Comparison of ENCODE assay signal across 12 cellular contexts in the genomic region with DNA sequence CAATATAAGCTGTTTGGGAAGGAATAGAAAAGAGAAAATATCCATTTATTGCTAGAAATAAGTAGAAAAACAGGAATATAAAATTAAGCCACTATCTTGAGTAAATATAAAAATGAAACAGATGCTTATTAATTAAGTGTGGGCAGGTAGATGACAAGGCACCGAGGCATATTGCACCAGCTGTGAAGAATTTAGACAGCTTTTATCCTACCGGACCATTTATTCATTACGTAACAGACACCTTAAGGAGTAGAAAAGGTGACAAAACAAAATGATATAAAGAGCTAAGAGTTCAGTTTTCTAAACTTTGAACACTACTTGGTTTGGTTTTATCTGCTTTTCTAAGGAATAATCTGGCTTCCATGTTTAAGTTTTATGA.
DNase-seq lines count a peak whose midpoint lies in the region; ATAC-seq and TF ChIP-seq lines count a peak whose summit lies in the region.
"Had no signal": no experiment of that assay in that cellular context is flagged by ENCODE, and none has a peak within 500 bp of the region (broad histone marks: within the 10 kb centered on the region; RNA-seq: fewer than 3 reads in every experiment).

No MANE protein-coding gene starts in this region.

- intact Hi-C loops in body of pancreas (cut with DNase I), result no loop called here

- TF ChIP-seq CTCF in GM06990 (IDR thresholded peaks at IDR 0.05; ENCODE audit: insufficient read depth, low read length, poor library complexity, severe bottlenecking) (no peak), choroid plexus epithelial cell (conservative IDR thresholded peaks at IDR 0.05; ENCODE audit: low read depth, low read length) (no peak), nephron progenitor cell (IDR thresholded peaks at IDR 0.05) (no peak), body of pancreas (IDR thresholded peaks at IDR 0.05) (no peak), GM10248 (IDR thresholded peaks at IDR 0.05; ENCODE audit: control extremely low read depth, extremely low read depth, low read depth, missing control alignments) (no peak)

- H3K4me3 ChIP-seq in GM06990 (replicated peaks; ENCODE audit: low read depth, low read length) (peak overlapping the region; percentile 22; the same call in 1 of the 2 replicates), choroid plexus epithelial cell (ENCODE audit: low read depth, low read length) (peak overlapping the region; percentile 35), body of pancreas (no peak overlapping the region)

- WGBS in body of pancreas, 2 donors, result 36 to 53% methylated on average over 3 of the region's 3 CpGs

- no peaks in the 10 kb centered on the region for H3K27me3 Mint-ChIP-seq in nephron progenitor cell (ENCODE audit: low read depth, poor library complexity)

- H3K27ac Mint-ChIP-seq in nephron progenitor cell, result no peak overlapping the region
- H3K27ac Mint-ChIP-seq: CD8-positive, alpha-beta T cell had no signal

- H3K9me3 Mint-ChIP-seq in nephron progenitor cell, result no peaks in the 10 kb centered on the region

- H3K27me3 ChIP-seq in GM06990 (replicated peaks; ENCODE audit: control insufficient read depth, insufficient read depth, low read length) (no peaks in the 10 kb centered on the region), body of pancreas (no peaks in the 10 kb centered on the region)

- H3K4me3 Mint-ChIP-seq in nephron progenitor cell, result peak overlapping the region; percentile 83
- H3K4me3 Mint-ChIP-seq: CD8-positive, alpha-beta T cell had no signal

- peak overlapping the region in 1 of 4 donors; percentile 8 for H3K27ac ChIP-seq in body of pancreas

- POLR2A ChIA-PET in GM10248 (lab: Yijun Ruan, JAX), result no interaction called here

- TF ChIP-seq POLR2A in body of pancreas (IDR thresholded peaks at IDR 0.05), result no peak

- H3K36me3 ChIP-seq in GM06990 (ENCODE audit: control insufficient read depth, insufficient read depth, low read length) (no peaks in the 10 kb centered on the region), body of pancreas (replicated peaks in 1 of 2; ENCODE audit: insufficient read depth in 1 of 2, low read depth in 2 of 2) (no peaks in the 10 kb centered on the region)

- CTCF ChIA-PET in GM10248 (lab: Yijun Ruan, JAX), result interaction anchor here (1.0 to 1.1 kb wide), 2 partner anchors 16 to 19 kb away, joined by 3 to 4 read pairs; no protein-coding TSS in a partner anchor

- ATAC-seq in HG03060 (IDR thresholded peaks at IDR 0.05; ENCODE audit: low read depth, unreplicated experiment) (peak; percentile 7), body of pancreas (no peak), HG03039 (IDR thresholded peaks at IDR 0.05; ENCODE audit: unreplicated experiment) (no peak)
- ATAC-seq: CD8-positive, alpha-beta T cell; esophagus mucosa; left lobe of liver had no signal

- DNase-seq in GM06990 (ENCODE audit: extremely low read depth, insufficient read length), result no peak
- no peak for DNase-seq in choroid plexus epithelial cell (ENCODE audit: low read depth)
- DNase-seq in nephron progenitor cell, result no peak
- DNase-seq in body of pancreas, result no peak
- DNase-seq in GM10248 (ENCODE audit: extremely low spot score), result no peak
- no peak for DNase-seq in activated T-cell treated with anti-CD3 and anti-CD28 coated beads, Interleukin-2, amount 50 U/mL, for 1 hour
- DNase-seq: activated T-cell treated with anti-CD3 and anti-CD28 coated beads for 4 hours; CD8-positive, alpha-beta T cell had no signal

- H3K4me1 Mint-ChIP-seq in nephron progenitor cell, result no peaks in the 10 kb centered on the region

- H3K4me1 ChIP-seq in body of pancreas, result no peaks in the 10 kb centered on the region

- no peaks in the 10 kb centered on the region for H3K36me3 Mint-ChIP-seq in nephron progenitor cell (ENCODE audit: low read depth)
- H3K36me3 Mint-ChIP-seq: CD8-positive, alpha-beta T cell had no signal

- H3K9me3 ChIP-seq in body of pancreas, result no peaks in the 10 kb centered on the region

Comparison
In these comparisons a context has a peak if more than half of its experiments do, and no peak if none do; other contexts are left out.
1. H3K4me3 ChIP-seq: peak in GM06990 (single experiment) and choroid plexus epithelial cell (single experiment); none in body of pancreas (0 of 2).